ENCODE assay signal across 16 cellular contexts in the genomic region with DNA sequence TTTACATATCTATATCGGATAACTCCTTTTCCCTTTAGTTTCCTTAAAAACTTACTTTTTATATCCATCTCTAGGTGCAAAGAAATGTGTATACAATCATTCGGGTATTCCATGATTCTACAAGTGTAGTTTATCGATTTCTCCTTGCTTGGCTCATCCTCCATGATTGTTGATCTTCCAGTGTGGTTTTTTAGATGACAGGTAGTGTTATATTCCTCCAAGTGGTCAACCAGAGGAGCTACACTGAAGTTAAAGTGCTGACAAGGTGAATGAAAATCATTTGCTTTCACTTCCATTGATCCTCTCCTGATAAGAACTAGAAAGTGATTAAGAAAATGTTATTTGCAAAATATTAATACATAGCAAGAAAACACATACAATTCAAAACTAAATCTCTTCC. TPM values are rescaled to one million over a fixed set of nuclear protein-coding genes. Genes with fewer than 3 reads are reported as not detected.
A peak's percentile ranks its signal among the peaks of the same experiment; 100 is the strongest.
DNase-seq lines count a peak whose midpoint lies in the region; ATAC-seq and TF ChIP-seq lines count a peak whose summit lies in the region.
"Had no signal": no experiment of that assay in that cellular context is flagged by ENCODE, and none has a peak within 500 bp of the region (broad histone marks: within the 10 kb centered on the region; RNA-seq: fewer than 3 reads in every experiment).

No MANE protein-coding gene starts in this region.

- 93% methylated on average over 3 of the region's 3 CpGs for WGBS in sigmoid colon, 2 donors

- no peak for TF ChIP-seq POLR2A in sigmoid colon (IDR thresholded peaks at IDR 0.05)

- H3K36me3 ChIP-seq in H7 (replicated peaks; ENCODE audit: control insufficient read depth, insufficient read depth, low read length) (no peaks in the 10 kb centered on the region), sigmoid colon (no peaks in the 10 kb centered on the region)
- H3K36me3 ChIP-seq: ascending aorta, gastroesophageal sphincter, MG63 had no signal

- ATAC-seq in GM18502 (IDR thresholded peaks at IDR 0.05; ENCODE audit: poor library complexity, unreplicated experiment): no peak
- ATAC-seq: gastroesophageal sphincter had no signal

- H3K27me3 ChIP-seq in H7 (ENCODE audit: control insufficient read depth, insufficient read depth, low read length) (no peaks in the 10 kb centered on the region), sigmoid colon (no peaks in the 10 kb centered on the region)
- H3K27me3 ChIP-seq: ascending aorta, gastroesophageal sphincter, MG63 had no signal

- peak; percentile 23; the same call in 1 of the 2 replicates for TF ChIP-seq CTCF in 22Rv1 (IDR thresholded peaks at IDR 0.05)
- TF ChIP-seq CTCF in fibroblast of mammary gland (conservative IDR thresholded peaks at IDR 0.05; ENCODE audit: control insufficient read depth, insufficient read depth, low read depth, low read length): peak; percentile 21
- no peak for TF ChIP-seq CTCF in sigmoid colon (IDR thresholded peaks at IDR 0.05)

- no peaks in the 10 kb centered on the region for H3K4me1 ChIP-seq in sigmoid colon
- H3K4me1 ChIP-seq: ascending aorta, gastroesophageal sphincter had no signal

- intact Hi-C loops in sigmoid colon (cut with DNase I): no loop called here

- DNase-seq in H7 (peak; percentile 18), SK-N-DZ (ENCODE audit: low spot score) (peak; percentile 11), fibroblast of mammary gland (ENCODE audit: low read depth) (peak; percentile 16), NCI-H2029 treated with DMSO at 0.1 percent for 48 hours (lab: John Stamatoyannopoulos, UW) (no peak), sigmoid colon (no peak), NCI-H2196 treated with DMSO at 0.1 percent for 48 hours (lab: John Stamatoyannopoulos, UW; ENCODE audit: unreplicated experiment) (no peak)
- DNase-seq: activated CD4-positive, alpha-beta T cell treated with anti-CD3 and anti-CD28 coated beads, Interleukin-2, amount 50 U/mL, for 4 hours; activated effector memory CD4-positive, alpha-beta T cell treated with anti-CD3 and anti-CD28 coated beads, Interleukin-2, amount 50 U/mL, for 16 hours; MG63; retina; stimulated activated CD4-positive, alpha-beta T cell treated with anti-CD3 and anti-CD28 coated beads, Interleukin-2, amount 100 ng/mL, for 48 hours had no signal

- no peaks in the 10 kb centered on the region for H3K9me3 ChIP-seq in sigmoid colon
- H3K9me3 ChIP-seq: ascending aorta, gastroesophageal sphincter, MG63 had no signal

- H3K27ac ChIP-seq in 22Rv1 (no peak overlapping the region), sigmoid colon (no peak overlapping the region)
- H3K27ac ChIP-seq: ascending aorta, gastroesophageal sphincter had no signal

- no peak for TF ChIP-seq EP300 in sigmoid colon (IDR thresholded peaks at IDR 0.05)

- no peak overlapping the region for H3K4me3 ChIP-seq in H7 (ENCODE audit: insufficient read depth, low read depth, low read length)
- no peak overlapping the region for H3K4me3 ChIP-seq in fibroblast of mammary gland (ENCODE audit: control insufficient read depth, low read depth, low read length)
- no peak overlapping the region for H3K4me3 ChIP-seq in sigmoid colon
- H3K4me3 ChIP-seq: ascending aorta, gastroesophageal sphincter, MG63 had no signal

RNA-seq across cellular contexts. Expression of gene TMEM156, which starts 38.5 kb away (rescaled TPM):
- not detected in 2 replicates for total RNA-seq in H7 (2014; rRNA removed; shearing (Covaris generic))
- not detected in 2 replicates for polyA plus RNA-seq in SK-N-DZ (2014; cell fraction: cytosol; rRNA removed)
- polyA plus RNA-seq in SK-N-DZ (2014; cell fraction: nucleus; rRNA removed): not detected in 2 replicates
- total RNA-seq in sigmoid colon: under 1 TPM in 1 of 4 donors, not detected in 3; 0.66 TPM
- 1 to 10 TPM in 2 of 3 donors, not detected in 1; 6.5 to 9.1 TPM for polyA plus RNA-seq in sigmoid colon
- total RNA-seq: ascending aorta, gastroesophageal sphincter, myocyte had no signal

Comparison
In these comparisons a context has a peak if more than half of its experiments do, and no peak if none do; other contexts are left out.
1. CTCF ChIP-seq: peak in 22Rv1 (single experiment) and fibroblast of mammary gland (single experiment); none in sigmoid colon (0 of 4).
2. DNase-seq: peak in H7 (single experiment), SK-N-DZ (single experiment) and fibroblast of mammary gland (single experiment); none in NCI-H2029 treated with DMSO at 0.1 percent for 48 hours (single experiment), sigmoid colon (single experiment) and NCI-H2196 treated with DMSO at 0.1 percent for 48 hours (single experiment).